8 cellular contexts compared by ENCODE assay signal in the genomic region with DNA sequence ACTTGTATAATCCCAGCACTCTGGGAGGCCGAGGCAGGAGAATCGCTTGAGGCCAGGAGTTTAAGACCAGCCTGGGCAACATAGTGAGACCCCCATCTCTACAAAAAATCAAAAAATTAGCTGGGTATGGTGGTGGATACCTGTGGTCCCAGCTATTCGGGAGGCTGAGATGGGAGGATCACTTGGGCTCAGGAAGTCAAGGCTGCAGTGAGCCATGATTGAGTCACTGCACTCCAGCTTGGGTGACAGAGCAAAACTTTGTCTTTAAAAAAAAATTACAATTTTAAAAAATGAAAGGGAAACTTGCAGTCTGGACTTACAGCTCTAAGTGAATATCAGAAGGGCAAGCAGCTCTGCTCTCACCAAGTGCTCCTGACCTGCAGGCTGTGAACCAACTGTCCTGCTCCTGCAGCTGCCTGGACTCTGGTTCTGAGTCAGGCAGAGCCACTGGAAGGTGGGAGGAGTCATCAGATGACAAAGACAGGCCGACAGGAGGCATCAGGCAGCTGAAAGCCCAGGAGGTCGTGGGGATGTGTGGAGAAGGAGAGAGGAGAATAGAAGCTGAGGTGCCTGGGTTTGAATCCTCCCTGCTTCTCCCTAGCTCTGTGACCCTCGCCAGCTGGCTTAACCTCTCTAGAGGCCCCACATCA. TPM values are rescaled to one million over a fixed set of nuclear protein-coding genes. Genes with fewer than 3 reads are reported as not detected.
A peak's percentile ranks its signal among the peaks of the same experiment; 100 is the strongest.
DNase-seq lines count a peak whose midpoint lies in the region; ATAC-seq and TF ChIP-seq lines count a peak whose summit lies in the region.

No MANE protein-coding gene starts in this region.

- intact Hi-C loops in left colon (cut with DNase I, micrococcal nuclease): no loop called here

- ATAC-seq in GM18508 (IDR thresholded peaks at IDR 0.05; ENCODE audit: insufficient read depth, unreplicated experiment) (peak; percentile 47), HG02973 (IDR thresholded peaks at IDR 0.05; ENCODE audit: unreplicated experiment) (peak; percentile 62), left colon (no peak), HG03135 (IDR thresholded peaks at IDR 0.05; ENCODE audit: unreplicated experiment) (no peak)

- peak; percentile 22 for TF ChIP-seq CTCF in AG04449 (IDR thresholded peaks at IDR 0.05; ENCODE audit: insufficient read depth, low read length, missing control alignments)
- TF ChIP-seq CTCF in WI38 (IDR thresholded peaks at IDR 0.05; ENCODE audit: low read depth, low read length): 0 out of 2 replicates have a peak, but pooled peaks have one; percentile 18

- no peak for DNase-seq in AG04449 (ENCODE audit: low read depth, low spot score)
- peak; percentile 69 for DNase-seq in kidney tubule cell (ENCODE audit: low spot score)
- no peak for DNase-seq in left colon
- DNase-seq in NCI-H2171 treated with DMSO at 0.1 percent for 48 hours (lab: John Stamatoyannopoulos, UW): no peak

- H3K4me3 ChIP-seq in AG04449 (ENCODE audit: low read depth, low read length) (no peak overlapping the region), WI38 (ENCODE audit: low read depth, low read length) (no peak overlapping the region)

- POLR2A ChIA-PET in AG04449 (lab: Yijun Ruan, JAX): interaction anchor here (0.7 to 0.9 kb wide), 2 partner anchors 94 to 165 kb away, joined by 3 read pairs; a partner anchor contains a TSS

- CTCF ChIA-PET in AG04449 (lab: Yijun Ruan, JAX): interaction anchor here (1.0 to 3.2 kb wide), 10 partner anchors 11 to 102 kb away, joined by 3 to 22 read pairs (median 4); a partner anchor contains a TSS

RNA-seq across cellular contexts. Expression of a gene that starts 9.6 kb away (rescaled TPM):
- total RNA-seq in left colon: not detected

RNA-seq across cellular contexts. Expression of a gene that starts 16.4 kb away (rescaled TPM):
- 10 to 100 TPM; 28.6 to 47.4 TPM for total RNA-seq in left colon

RNA-seq across cellular contexts. Expression of a gene that starts 20.5 kb away (rescaled TPM):
- total RNA-seq in left colon: 10 to 100 TPM; 27.6 to 47.2 TPM

RNA-seq across cellular contexts. Expression of a gene that starts 31.5 kb away (rescaled TPM):
- 1 to 10 TPM; 7.1 to 9.6 TPM for total RNA-seq in left colon

RNA-seq across cellular contexts. Expression of a gene that starts 50.5 kb away (rescaled TPM):
- 10 to 100 TPM; 34.6 to 78.6 TPM for total RNA-seq in left colon

Comparison
In these comparisons a context has a peak if more than half of its experiments do, and no peak if none do; other contexts are left out.
1. ATAC-seq: peak in GM18508 (single experiment) and HG02973 (single experiment); none in left colon (single experiment) and HG03135 (single experiment).